ENCODE assay signal across 14 cellular contexts in genomic region chr21:43467785-43468184, GRCh38. TPM values are rescaled to one million over a fixed set of nuclear protein-coding genes. Genes with fewer than 3 reads are reported as not detected.
DNase-seq lines count a peak whose midpoint lies in the region; ATAC-seq and TF ChIP-seq lines count a peak whose summit lies in the region.
"Had no signal": no experiment of that assay in that cellular context is flagged by ENCODE, and none has a peak within 500 bp of the region (broad histone marks: within the 10 kb centered on the region; RNA-seq: fewer than 3 reads in every experiment).

No MANE protein-coding gene starts in this region.

- no peaks in the 10 kb centered on the region for H3K4me1 ChIP-seq in RWPE2 (ENCODE audit: insufficient read depth, poor library complexity, severe bottlenecking)
- H3K4me1 ChIP-seq: SJCRH30, stomach had no signal

- no peak overlapping the region for H3K4me3 Mint-ChIP-seq in activated T-cell treated with anti-CD3 and anti-CD28 coated beads, Interleukin-2, amount 50 U/mL, for 4 hours

- in situ Hi-C loops in G401 (cut with HindIII; ENCODE audit: low sequenced_read_pairs): no loop called here

- H3K36me3 ChIP-seq in RWPE2 (ENCODE audit: low read depth): no peaks in the 10 kb centered on the region
- H3K36me3 ChIP-seq: SJCRH30, stomach had no signal

- H3K9me3 Mint-ChIP-seq in activated T-cell treated with anti-CD3 and anti-CD28 coated beads, Interleukin-2, amount 50 U/mL, for 4 hours: no peaks in the 10 kb centered on the region

- H3K9me3 ChIP-seq in RWPE2 (ENCODE audit: severe bottlenecking): no peaks in the 10 kb centered on the region
- H3K9me3 ChIP-seq: SJCRH30, stomach had no signal

- DNase-seq in activated T-cell treated with anti-CD3 and anti-CD28 coated beads, Interleukin-2, amount 50 U/mL, for 1 hour: peak; percentile 2
- DNase-seq in activated T-cell treated with anti-CD3 and anti-CD28 coated beads, Interleukin-2, amount 50 U/mL, for 4 hours: no peak
- DNase-seq in RWPE2 (ENCODE audit: low spot score) (peak; percentile 2), islet precursor cell (peak; percentile 17), G401 (ENCODE audit: low spot score) (no peak), C1 segment of cervical spinal cord (lab: John Stamatoyannopoulos, UW) (no peak)
- DNase-seq in stimulated activated CD8-positive, alpha-beta memory T cell treated with anti-CD3 and anti-CD28 coated beads, Interleukin-15, amount 100 ng/mL, for 24 hours (ENCODE audit: low read depth): peak; percentile 1
- DNase-seq: GM23248; NCI-H2171 treated with DMSO at 0.1 percent for 48 hours; NK-92 treated with Interleukin-12 subunit alpha and Interleukin-12 subunit beta, amount 100 ng/mL, for 24 hours; SJCRH30; stomach had no signal

- H3K4me3 ChIP-seq in RWPE2 (ENCODE audit: severe bottlenecking): no peak overlapping the region
- H3K4me3 ChIP-seq: GM23248, hepatocyte, SJCRH30, stomach had no signal

- no peaks in the 10 kb centered on the region for H3K4me1 Mint-ChIP-seq in activated T-cell treated with anti-CD3 and anti-CD28 coated beads, Interleukin-2, amount 50 U/mL, for 4 hours (ENCODE audit: low read depth)

- no peaks in the 10 kb centered on the region for H3K27me3 Mint-ChIP-seq in activated T-cell treated with anti-CD3 and anti-CD28 coated beads, Interleukin-2, amount 50 U/mL, for 4 hours (ENCODE audit: low read depth)

- no peak for ATAC-seq in activated T-cell treated with anti-CD3 and anti-CD28 coated beads, Interleukin-2, amount 50 U/mL, for 4 hours
- ATAC-seq in RWPE2 (ENCODE audit: low read depth) (no peak), GM21381 (IDR thresholded peaks at IDR 0.05; ENCODE audit: unreplicated experiment) (no peak)

- H3K27me3 ChIP-seq in RWPE2 (ENCODE audit: insufficient read depth, poor library complexity, severe bottlenecking): no peaks in the 10 kb centered on the region
- H3K27me3 ChIP-seq: hepatocyte, SJCRH30, stomach had no signal

- TF ChIP-seq CTCF in RWPE2 (IDR thresholded peaks at IDR 0.05; ENCODE audit: poor library complexity, severe bottlenecking): no peak

- no peak overlapping the region for H3K27ac ChIP-seq in RWPE2 (ENCODE audit: poor library complexity, severe bottlenecking)
- H3K27ac ChIP-seq: GM23248, hepatocyte, SJCRH30, stomach had no signal

- no peaks in the 10 kb centered on the region for H3K36me3 Mint-ChIP-seq in activated T-cell treated with anti-CD3 and anti-CD28 coated beads, Interleukin-2, amount 50 U/mL, for 4 hours (ENCODE audit: insufficient read depth)

RNA-seq across cellular contexts. Expression of gene SIK1, which starts 40.9 kb away (rescaled TPM):
- 10 to 100 TPM; 14.0 to 19.6 (median 16.7) TPM for total RNA-seq in activated T-cell treated with anti-CD3 and anti-CD28 coated beads, Interleukin-2, amount 50 U/mL, for 4 hours
- total RNA-seq in G401 (2014; rRNA removed; shearing (Covaris generic)): 2.0 and 10.8 TPM in 2 replicates

Comparison
In these comparisons a context has a peak if more than half of its experiments do, and no peak if none do; other contexts are left out.
1. DNase-seq: peak in activated T-cell treated with anti-CD3 and anti-CD28 coated beads, Interleukin-2, amount 50 U/mL, for 1 hour (single experiment), RWPE2 (single experiment), islet precursor cell (single experiment) and stimulated activated CD8-positive, alpha-beta memory T cell treated with anti-CD3 and anti-CD28 coated beads, Interleukin-15, amount 100 ng/mL, for 24 hours (single experiment); none in activated T-cell treated with anti-CD3 and anti-CD28 coated beads, Interleukin-2, amount 50 U/mL, for 4 hours (single experiment), G401 (single experiment) and C1 segment of cervical spinal cord (0 of 14).